In genomic region chr9:37507586-37508134, GRCh38 we compare ENCODE assay signal across 16 cellular contexts. TPM values are rescaled to one million over a fixed set of nuclear protein-coding genes. Genes with fewer than 3 reads are reported as not detected.
DNase-seq lines count a peak whose midpoint lies in the region; ATAC-seq and TF ChIP-seq lines count a peak whose summit lies in the region.
"Had no signal": no experiment of that assay in that cellular context is flagged by ENCODE, and none has a peak within 500 bp of the region (broad histone marks: within the 10 kb centered on the region; RNA-seq: fewer than 3 reads in every experiment).

No MANE protein-coding gene starts in this region.

- no peak overlapping the region for H2BK5ac ChIP-seq in mesenchymal stem cell (ENCODE audit: low read depth, low read length, poor library complexity, severe bottlenecking)

- H3K4me1 ChIP-seq in adipocyte (ENCODE audit: control insufficient read depth, insufficient read depth, low read length) = peaks cover 52% of the 10 kb centered on the region
- no peaks in the 10 kb centered on the region for H3K4me1 ChIP-seq in mesenchymal stem cell (ENCODE audit: control insufficient read depth, insufficient read depth, low read depth, low read length)
- H3K4me1 ChIP-seq in subcutaneous abdominal adipose tissue (ENCODE audit: control insufficient read depth in 5 of 5, insufficient read depth in 5 of 5, low read length in 5 of 5) = peaks cover 4 to 29% (median 18%) of the 10 kb centered on the region in 5 donors
- no peaks in the 10 kb centered on the region for H3K4me1 ChIP-seq in prostate gland (replicated peaks)
- H3K4me1 ChIP-seq: Caco-2 had no signal

- DNase-seq in activated naive CD4-positive, alpha-beta T cell treated with anti-CD3 and anti-CD28 coated beads for 36 hours = no peak
- DNase-seq in activated naive CD4-positive, alpha-beta T cell treated with anti-CD3 and anti-CD28 coated beads, Interleukin-2, amount 10 ng/mL, durations not matched to agents 7 days and 5 days = no peak
- DNase-seq in adipocyte (ENCODE audit: low read depth) = no peak
- no peak for DNase-seq in mesenchymal stem cell
- no peak for DNase-seq in NCI-H1694 treated with DMSO at 0.1 percent for 48 hours (lab: John Stamatoyannopoulos, UW)
- no peak for DNase-seq in prostate gland (ENCODE audit: low spot score)
- DNase-seq: C1 segment of cervical spinal cord, Caco-2, KG1, NCI-H1092 treated with DMSO at 0.1 percent for 48 hours, NCI-H187 treated with DMSO at 0.1 percent for 48 hours, NCI-H446 treated with DMSO at 0.1 percent for 48 hours, NCI-H774 had no signal

- no peak for TF ChIP-seq POLR2A in prostate gland (IDR thresholded peaks at IDR 0.05)

- H3K4me1 Mint-ChIP-seq in activated naive CD4-positive, alpha-beta T cell treated with anti-CD3 and anti-CD28 coated beads for 36 hours (ENCODE audit: low read depth) = peaks cover 2% of the 10 kb centered on the region
- H3K4me1 Mint-ChIP-seq in activated naive CD4-positive, alpha-beta T cell treated with anti-CD3 and anti-CD28 coated beads, Interleukin-2, amount 10 ng/mL, durations not matched to agents 7 days and 5 days = peaks cover 13% of the 10 kb centered on the region

- H3K14ac ChIP-seq in mesenchymal stem cell (ENCODE audit: low read length in 2 of 2) = no peak overlapping the region

- 96% methylated on average over 11 of the region's 11 CpGs for WGBS in mesenchymal stem cell
- WGBS in prostate gland = 91% methylated on average over 11 of the region's 11 CpGs

- no peaks in the 10 kb centered on the region for H3K27me3 Mint-ChIP-seq in activated naive CD4-positive, alpha-beta T cell treated with anti-CD3 and anti-CD28 coated beads for 36 hours (ENCODE audit: low read depth)
- H3K27me3 Mint-ChIP-seq in activated naive CD4-positive, alpha-beta T cell treated with anti-CD3 and anti-CD28 coated beads, Interleukin-2, amount 10 ng/mL, durations not matched to agents 7 days and 5 days = no peaks in the 10 kb centered on the region

- H3K18ac ChIP-seq in mesenchymal stem cell (ENCODE audit: low read depth in 1 of 2, low read length in 2 of 2) = no peak overlapping the region

- no peak for TF ChIP-seq CTCF in prostate gland (IDR thresholded peaks at IDR 0.05)

- no peak overlapping the region for H3K4ac ChIP-seq in mesenchymal stem cell (ENCODE audit: low read depth in 1 of 2, low read length in 2 of 2)

- H3K9me3 ChIP-seq in adipocyte (ENCODE audit: control insufficient read depth, low read length) (no peaks in the 10 kb centered on the region), mesenchymal stem cell (ENCODE audit: control insufficient read depth, low read length) (no peaks in the 10 kb centered on the region), subcutaneous abdominal adipose tissue (ENCODE audit: control insufficient read depth in 5 of 5, low read length in 5 of 5) (no peaks in the 10 kb centered on the region), prostate gland (no peaks in the 10 kb centered on the region)
- H3K9me3 ChIP-seq: Caco-2 had no signal

- peak overlapping the region; percentile 5 for H3K9ac ChIP-seq in adipocyte (ENCODE audit: low read length)
- H3K9ac ChIP-seq in mesenchymal stem cell (ENCODE audit: low read length) = no peak overlapping the region
- H3K9ac ChIP-seq in subcutaneous abdominal adipose tissue (ENCODE audit: low read length in 5 of 5) = no peak overlapping the region

- intact Hi-C loops in activated naive CD4-positive, alpha-beta T cell treated with anti-CD3 and anti-CD28 coated beads for 36 hours (cut with micrococcal nuclease) = no loop called here
- intact Hi-C loops in prostate gland (cut with DNase I) = no loop called here

- H2BK12ac ChIP-seq in mesenchymal stem cell (ENCODE audit: low read length in 2 of 2) = no peak overlapping the region

- H3K23ac ChIP-seq in mesenchymal stem cell (ENCODE audit: low read length in 2 of 2) = no peak overlapping the region

- no peak overlapping the region for H2BK15ac ChIP-seq in mesenchymal stem cell (ENCODE audit: low read depth, poor library complexity, severe bottlenecking)

- peak overlapping the region; percentile 27 for H3K27ac Mint-ChIP-seq in activated naive CD4-positive, alpha-beta T cell treated with anti-CD3 and anti-CD28 coated beads for 36 hours
- H3K27ac Mint-ChIP-seq in activated naive CD4-positive, alpha-beta T cell treated with anti-CD3 and anti-CD28 coated beads, Interleukin-2, amount 10 ng/mL, durations not matched to agents 7 days and 5 days = no peak overlapping the region

- H3K36me3 ChIP-seq in adipocyte (ENCODE audit: control insufficient read depth, insufficient read depth, low read length, severe bottlenecking) (peaks cover 35% of the 10 kb centered on the region), mesenchymal stem cell (ENCODE audit: control insufficient read depth in 1 of 2, insufficient read depth in 2 of 2, low read depth in 1 of 2, low read length in 2 of 2) (peaks cover 56 to 75% of the 10 kb centered on the region in 2 experiments), subcutaneous abdominal adipose tissue (ENCODE audit: control insufficient read depth in 5 of 5, insufficient read depth in 5 of 5, low read length in 5 of 5) (peaks cover 0 to 56% (median 46%) of the 10 kb centered on the region in 5 donors), prostate gland (no peaks in the 10 kb centered on the region)

- no peak overlapping the region for H3K4me3 ChIP-seq in adipocyte (ENCODE audit: low read length)
- H3K4me3 ChIP-seq in mesenchymal stem cell (ENCODE audit: insufficient read depth in 1 of 2, low read depth in 1 of 2, low read length in 2 of 2) = no peak overlapping the region
- peak overlapping the region in 1 of 5 donors; percentile 30 for H3K4me3 ChIP-seq in subcutaneous abdominal adipose tissue (ENCODE audit: low read depth in 1 of 5, low read length in 5 of 5)
- H3K4me3 ChIP-seq in prostate gland = no peak overlapping the region

- peak overlapping the region; percentile 40 for H4K8ac ChIP-seq in mesenchymal stem cell (ENCODE audit: low read length)

- no peak overlapping the region for H3K4me3 Mint-ChIP-seq in activated naive CD4-positive, alpha-beta T cell treated with anti-CD3 and anti-CD28 coated beads for 36 hours
- no peak overlapping the region for H3K4me3 Mint-ChIP-seq in activated naive CD4-positive, alpha-beta T cell treated with anti-CD3 and anti-CD28 coated beads, Interleukin-2, amount 10 ng/mL, durations not matched to agents 7 days and 5 days

- H3K27me3 ChIP-seq in adipocyte (replicated peaks; ENCODE audit: control insufficient read depth, insufficient read depth, low read length) (no peaks in the 10 kb centered on the region), mesenchymal stem cell (ENCODE audit: control insufficient read depth in 1 of 2, insufficient read depth in 1 of 2, low read length in 2 of 2) (no peaks in the 10 kb centered on the region), subcutaneous abdominal adipose tissue (ENCODE audit: control insufficient read depth in 5 of 5, insufficient read depth in 4 of 5, low read length in 5 of 5) (no peaks in the 10 kb centered on the region), prostate gland (replicated peaks; ENCODE audit: insufficient read depth) (no peaks in the 10 kb centered on the region)

- no peak overlapping the region for H3K27ac ChIP-seq in mesenchymal stem cell (ENCODE audit: low read length, poor library complexity, severe bottlenecking)
- H3K27ac ChIP-seq in subcutaneous abdominal adipose tissue (ENCODE audit: low read depth, low read length) = peak overlapping the region; percentile 32
- no peak overlapping the region for H3K27ac ChIP-seq in prostate gland
- H3K27ac ChIP-seq: HL-60 had no signal

- H2AFZ ChIP-seq in mesenchymal stem cell (ENCODE audit: low read depth, low read length) = no peak overlapping the region

- H3K36me3 Mint-ChIP-seq in activated naive CD4-positive, alpha-beta T cell treated with anti-CD3 and anti-CD28 coated beads for 36 hours (ENCODE audit: low read depth) = peaks cover 26% of the 10 kb centered on the region
- H3K36me3 Mint-ChIP-seq in activated naive CD4-positive, alpha-beta T cell treated with anti-CD3 and anti-CD28 coated beads, Interleukin-2, amount 10 ng/mL, durations not matched to agents 7 days and 5 days = peaks cover 19% of the 10 kb centered on the region

- no peak overlapping the region for H2AK5ac ChIP-seq in mesenchymal stem cell (ENCODE audit: low read length, severe bottlenecking)

- no peak overlapping the region for H2BK120ac ChIP-seq in mesenchymal stem cell (ENCODE audit: low read depth, low read length)

- H4K91ac ChIP-seq in mesenchymal stem cell (ENCODE audit: low read length) = no peak overlapping the region

- no peaks in the 10 kb centered on the region for H3K9me3 Mint-ChIP-seq in activated naive CD4-positive, alpha-beta T cell treated with anti-CD3 and anti-CD28 coated beads for 36 hours
- H3K9me3 Mint-ChIP-seq in activated naive CD4-positive, alpha-beta T cell treated with anti-CD3 and anti-CD28 coated beads, Interleukin-2, amount 10 ng/mL, durations not matched to agents 7 days and 5 days = no peaks in the 10 kb centered on the region

- ATAC-seq in HG02840 (IDR thresholded peaks at IDR 0.05; ENCODE audit: low FRiP score, unreplicated experiment) = no peak

- CTCF ChIA-PET in activated naive CD4-positive, alpha-beta T cell treated with anti-CD3 and anti-CD28 coated beads for 36 hours (lab: Charles Lee) = interaction anchor here (0.6 to 0.9 kb wide), 2 partner anchors 24 to 635 kb away, joined by 3 to 4 read pairs; no protein-coding TSS in a partner anchor
- CTCF ChIA-PET in activated naive CD4-positive, alpha-beta T cell treated with anti-CD3 and anti-CD28 coated beads, Interleukin-2, amount 10 ng/mL, durations not matched to agents 7 days and 5 days (lab: Charles Lee) = interaction anchor here (0.8 kb wide), 1 partner anchor 10 kb away, joined by 3 read pairs; no protein-coding TSS in a partner anchor

- H3K79me1 ChIP-seq in mesenchymal stem cell (replicated peaks; ENCODE audit: low read length, poor library complexity, severe bottlenecking) = no peaks in the 10 kb centered on the region

- no peak overlapping the region for H3K4me2 ChIP-seq in mesenchymal stem cell (ENCODE audit: low read length, poor library complexity, severe bottlenecking)

RNA-seq across cellular contexts. Expression of gene POLR1E, which starts 21.9 kb away (rescaled TPM):
- 10 to 100 TPM; 60.7 to 62.9 TPM for total RNA-seq in activated naive CD4-positive, alpha-beta T cell treated with anti-CD3 and anti-CD28 coated beads for 36 hours
- polyA plus RNA-seq in mesenchymal stem cell (2013, experiment 1 of 2) = 11.0 TPM
- 10.2 TPM for polyA plus RNA-seq in mesenchymal stem cell (2013, experiment 2 of 2)
- 10 to 100 TPM; 20.7 to 21.0 TPM for total RNA-seq in prostate gland

RNA-seq across cellular contexts. Expression of gene ZBTB5, which starts 42.4 kb away (rescaled TPM):
- 10 to 100 TPM; 10.2 TPM for total RNA-seq in activated naive CD4-positive, alpha-beta T cell treated with anti-CD3 and anti-CD28 coated beads for 36 hours
- 6.0 TPM for polyA plus RNA-seq in mesenchymal stem cell (2013, experiment 1 of 2)
- polyA plus RNA-seq in mesenchymal stem cell (2013, experiment 2 of 2) = 5.9 TPM
- total RNA-seq in prostate gland = 10 to 100 TPM; 17.8 to 26.6 TPM
